ENCODE assay signal across 13 cellular contexts in genomic region chr11:118008271-118008903, GRCh38. TPM values are rescaled to one million over a fixed set of nuclear protein-coding genes. Genes with fewer than 3 reads are reported as not detected.
DNase-seq lines count a peak whose midpoint lies in the region; ATAC-seq, FAIRE-seq and TF ChIP-seq lines count a peak whose summit lies in the region.
"Had no signal": no experiment of that assay in that cellular context is flagged by ENCODE, and none has a peak within 500 bp of the region (broad histone marks: within the 10 kb centered on the region; RNA-seq: fewer than 3 reads in every experiment).

No MANE protein-coding gene starts in this region.

- TF ChIP-seq EP300 in HepG2 (IDR thresholded peaks at IDR 0.05; ENCODE audit: low read depth in 2 of 2, low read length in 2 of 2) (no peak), HepG2 (CRISPR knock-in tag; IDR thresholded peaks at IDR 0.05; ENCODE audit: borderline replicate concordance) (no peak)

- WGBS in HepG2 (ENCODE audit: low lambda C conversion rate): 6% methylated on average over 4 of the region's 4 CpGs
- WGBS in right lobe of liver (ENCODE audit: insufficient coverage, low coverage, low lambda C conversion rate, missing lambda C conversion rate): 57% methylated on average over 4 of the region's 4 CpGs
- 78% methylated on average over 4 of the region's 4 CpGs for WGBS in liver

- no peak overlapping the region for H3K4me2 ChIP-seq in HepG2 (ENCODE audit: low read depth, low read length)

- intact Hi-C loops in HepG2 (cut with micrococcal nuclease; ENCODE audit: unreplicated experiment): no loop called here
- intact Hi-C loops in right lobe of liver (cut with DNase I): no loop called here
- intact Hi-C loops in vagina (cut with DNase I): no loop called here

- H3K36me3 ChIP-seq in HepG2 (replicated peaks in 1 of 2; ENCODE audit: control insufficient read depth in 1 of 2, insufficient read depth in 2 of 2, low read length in 2 of 2) (no peaks in the 10 kb centered on the region), right lobe of liver (no peaks in the 10 kb centered on the region), liver (ENCODE audit: control insufficient read depth in 4 of 4, insufficient read depth in 3 of 4, low read depth in 1 of 4, low read length in 3 of 4) (no peaks in the 10 kb centered on the region), vagina (no peaks in the 10 kb centered on the region)

- TF ChIP-seq CTCF in HepG2 (CRISPR knock-in tag; IDR thresholded peaks at IDR 0.05): no peak
- TF ChIP-seq CTCF in right lobe of liver (IDR thresholded peaks at IDR 0.05): no peak
- no peak for TF ChIP-seq CTCF in liver (IDR thresholded peaks at IDR 0.05; ENCODE audit: low read depth, low read length, missing input control)
- TF ChIP-seq CTCF in vagina (IDR thresholded peaks at IDR 0.05): no peak

- no peak for TF ChIP-seq RAD21 in HepG2 (CRISPR knock-in tag; IDR thresholded peaks at IDR 0.05)
- no peak for TF ChIP-seq RAD21 in liver (IDR thresholded peaks at IDR 0.05)

- in situ Hi-C loops in HepG2 (cut with HindIII; ENCODE audit: extremely low pct_ligation_motif_present, low pct_unique_long_range_greater_than_20kb): no loop called here

- TF ChIP-seq POLR2A in HepG2 (IDR thresholded peaks at IDR 0.05; ENCODE audit: insufficient read depth in 1 of 2, low read depth in 2 of 2, low read length in 2 of 2) (no peak), right lobe of liver (IDR thresholded peaks at IDR 0.05) (no peak), vagina (IDR thresholded peaks at IDR 0.05) (no peak)

- no peak overlapping the region for H3K9ac ChIP-seq in HepG2 (ENCODE audit: insufficient read depth, low read depth, low read length)
- no peak overlapping the region for H3K9ac ChIP-seq in liver (ENCODE audit: low read depth in 1 of 2, low read length in 2 of 2)

- H4K20me1 ChIP-seq in HepG2 (ENCODE audit: insufficient read depth, low read length): no peaks in the 10 kb centered on the region

- H3K4me1 ChIP-seq in HepG2 (ENCODE audit: insufficient read depth, low read length): peaks cover 15% of the 10 kb centered on the region
- H3K4me1 ChIP-seq in right lobe of liver: peaks cover 0 to 10% (median 0%) of the 10 kb centered on the region in 4 donors
- peaks cover 0 to 2% (median under 1%) of the 10 kb centered on the region in 4 donors for H3K4me1 ChIP-seq in liver (ENCODE audit: control insufficient read depth in 4 of 4, insufficient read depth in 4 of 4, low read length in 3 of 4)
- H3K4me1 ChIP-seq in vagina: no peaks in the 10 kb centered on the region

- peak overlapping the region; percentile 99 to 100 for H3K27ac Mint-ChIP-seq in T-cell

- no peaks in the 10 kb centered on the region for H3K27me3 Mint-ChIP-seq in T-cell

- peak overlapping the region; percentile 65 to 85 (median 69) for H3K4me3 Mint-ChIP-seq in T-cell

- H3K27me3 ChIP-seq in HepG2 (ENCODE audit: control insufficient read depth in 1 of 2, insufficient read depth in 2 of 2, low read length in 2 of 2) (peaks cover 5 to 25% of the 10 kb centered on the region in 2 experiments; a peak in 3 of 5 replicates), right lobe of liver (no peaks in the 10 kb centered on the region), liver (ENCODE audit: control insufficient read depth in 4 of 4, insufficient read depth in 4 of 4, low read length in 3 of 4) (no peaks in the 10 kb centered on the region), vagina (no peaks in the 10 kb centered on the region)

- H3K27ac ChIP-seq in HepG2 (ENCODE audit: extremely low read length, insufficient read depth, low read length) (no peak overlapping the region), right lobe of liver (peak overlapping the region in 1 of 3 donors; percentile 29), liver (ENCODE audit: low read depth in 1 of 2, low read length in 2 of 2) (peak overlapping the region; percentile 6 to 30), vagina (peak overlapping the region; percentile 13)
- H3K27ac ChIP-seq: C4-2B had no signal

- peaks cover 0 to 9% (median 3%) of the 10 kb centered on the region in 3 donors for H3K9me3 Mint-ChIP-seq in T-cell

- no TSS peak for BruUV-seq in HepG2 (replicated peaks; lab: Mats Ljungman, UMichigan)

- CTCF ChIA-PET in HepG2 (lab: Yijun Ruan, JAX; ENCODE audit: low intra/inter-chr PET ratio, low total read pairs) (no interaction called here), T-cell (lab: Charles Lee) (interaction anchor here in 1 of 2 donors (0.6 to 0.8 kb wide), 2 partner anchors 43 to 45 kb away, joined by 3 read pairs; no protein-coding TSS in a partner anchor)

- no peak for DNase-seq in HepG2 (ENCODE audit: low spot score)
- DNase-seq in right lobe of liver: no peak
- no peak for DNase-seq in T-cell
- no peak for DNase-seq in vagina (ENCODE audit: extremely low spot score in 2 of 2)
- DNase-seq in cerebellum (ENCODE audit: low spot score): no peak
- DNase-seq in NCI-H1417 (lab: John Stamatoyannopoulos, UW): no peak
- DNase-seq: anterior cingulate cortex, NCI-H187 had no signal

- ATAC-seq in HepG2 (no peak), right lobe of liver (no peak), T-cell (replicated peaks in 1 of 4) (no peak), GM18870 (IDR thresholded peaks at IDR 0.05; ENCODE audit: unreplicated experiment) (no peak)

- POLR2A ChIA-PET in HepG2 (lab: Yijun Ruan, JAX): no interaction called here
- POLR2A ChIA-PET in T-cell (lab: Charles Lee): no interaction called here

- H2AFZ ChIP-seq in HepG2 (ENCODE audit: low read length): no peak overlapping the region

- H3K9me3 ChIP-seq in HepG2 (ENCODE audit: low read length): no peaks in the 10 kb centered on the region
- no peaks in the 10 kb centered on the region for H3K9me3 ChIP-seq in right lobe of liver
- H3K9me3 ChIP-seq in liver (ENCODE audit: control insufficient read depth in 4 of 4, low read length in 3 of 4): peaks cover 0 to 6% (median 0%) of the 10 kb centered on the region in 4 donors
- H3K9me3 ChIP-seq in vagina: no peaks in the 10 kb centered on the region

- peaks cover 3% of the 10 kb centered on the region for H3K36me3 Mint-ChIP-seq in T-cell

- no peak for FAIRE-seq in HepG2 (lab: Jason Lieb, UNC)
- FAIRE-seq: H1 had no signal

- H3K4me1 Mint-ChIP-seq in T-cell: peaks cover 94 to 100% (median 99%) of the 10 kb centered on the region in 3 donors

- H3K79me2 ChIP-seq in HepG2 (ENCODE audit: insufficient read depth, low read length): no peaks in the 10 kb centered on the region

- no peak overlapping the region for H3K4me3 ChIP-seq in HepG2 (replicated peaks in 1 of 3; ENCODE audit: insufficient read depth in 1 of 3, low read depth in 2 of 3, low read length in 3 of 3)
- H3K4me3 ChIP-seq in right lobe of liver: no peak overlapping the region
- no peak overlapping the region for H3K4me3 ChIP-seq in liver (ENCODE audit: low read depth in 1 of 3, low read length in 3 of 3)
- no peak overlapping the region for H3K4me3 ChIP-seq in vagina

TF ChIP-seq in HepG2, 621 proteins besides CTCF, POLR2A, EP300 and RAD21:
- TF ChIP-seq NFKBIZ (CRISPR knock-in tag; IDR thresholded peaks at IDR 0.05): no peak
- 0 out of 2 replicates have a peak, but pooled peaks have one; percentile 9 for TF ChIP-seq CEBPB (IDR thresholded peaks at IDR 0.05; ENCODE audit: borderline replicate concordance, low read depth, low read length)
TF ChIP-seq in HepG2: peak in this region for 1.

TF ChIP-seq in liver, 16 proteins besides CTCF, POLR2A, EP300 and RAD21:
- no peak for TF ChIP-seq JUND (IDR thresholded peaks at IDR 0.05)
- no peak for TF ChIP-seq HNF4G (IDR thresholded peaks at IDR 0.05)
- TF ChIP-seq TAF1 (conservative IDR thresholded peaks at IDR 0.05): no peak
- TF ChIP-seq NR2F2 (IDR thresholded peaks at IDR 0.05): no peak

RNA-seq across cellular contexts. Expression of gene IL10RA, which starts 22.2 kb away (rescaled TPM):
- total RNA-seq in HepG2 (2016; rRNA removed; fragmentation: Illumina TruSeq; extraction: Trizol) (not detected in 2 replicates), right lobe of liver (10 to 100 TPM in 2 of 6 experiments, 1 to 10 TPM in 4; 4.9 to 17.9 (median 7.4) TPM), T-cell (100 to 1,000 TPM; 195 to 450 (median 375) TPM), liver (10 to 100 TPM; 11.5 to 11.6 TPM), vagina (29.0 TPM), cerebellum (3.0 TPM)
- not detected in 2 replicates for total RNA-seq in HepG2 (2016; cell fraction: cytosol; rRNA removed; fragmentation: Illumina TruSeq; extraction: Trizol; ENCODE audit: low read depth)
- not detected in 2 replicates for total RNA-seq in HepG2 (2016; cell fraction: insoluble cytoplasmic fraction; rRNA removed; fragmentation: Illumina TruSeq; extraction: Trizol)
- not detected in 2 replicates for total RNA-seq in HepG2 (2016; cell fraction: membrane; rRNA removed; fragmentation: Illumina TruSeq; extraction: Trizol)
- total RNA-seq in HepG2 (2016; cell fraction: nucleus; rRNA removed; fragmentation: Illumina TruSeq; extraction: Trizol): not detected in 2 replicates
- polyA plus RNA-seq in HepG2 (2011; rRNA removed) (0.03 TPM in 1 of 2 replicates, not detected in the other), liver (1 to 10 TPM; 2.3 to 6.8 TPM)
- polyA plus RNA-seq in HepG2 (2011; cell fraction: cytosol; rRNA removed): 0.01 TPM in 1 of 2 replicates, not detected in the other
- 0.07 TPM in 1 of 2 replicates, not detected in the other for polyA plus RNA-seq in HepG2 (2011; cell fraction: nucleus; rRNA removed)
- polyA plus RNA-seq in HepG2 (2012): 0.29 TPM in 1 of 2 replicates, not detected in the other
- not detected in 2 replicates for polyA plus RNA-seq in HepG2 (2016; cell fraction: cytosol; fragmentation: Illumina TruSeq; extraction: Trizol; ENCODE audit: low read depth)
- not detected in 2 replicates for polyA plus RNA-seq in HepG2 (2016; cell fraction: insoluble cytoplasmic fraction; fragmentation: Illumina TruSeq; extraction: Trizol; ENCODE audit: low read depth)
- not detected in 2 replicates for polyA plus RNA-seq in HepG2 (2016; cell fraction: membrane; fragmentation: Illumina TruSeq; extraction: Trizol; ENCODE audit: low read depth)
- polyA plus RNA-seq in HepG2 (2016; cell fraction: nucleus; fragmentation: Illumina TruSeq; extraction: Trizol; ENCODE audit: insufficient read depth, low read depth): not detected in 2 replicates
- 1.2 TPM in 1 of 2 replicates, not detected in the other for polyA minus RNA-seq in HepG2 (2011; rRNA and poly(A)+ RNA removed; ENCODE audit: low replicate concordance)
- not detected in 2 replicates for polyA minus RNA-seq in HepG2 (2011; cell fraction: cytosol; rRNA and poly(A)+ RNA removed)
- polyA minus RNA-seq in HepG2 (2011; cell fraction: nucleus; rRNA and poly(A)+ RNA removed): not detected in 2 replicates
- total RNA-seq: HT1080 had no signal
